Comparison of ENCODE assay signal across 1 cellular context in genomic region chr17:47830991-47831933, GRCh38.
TF ChIP-seq lines count a peak whose summit lies in the region.

A gene with protein sequence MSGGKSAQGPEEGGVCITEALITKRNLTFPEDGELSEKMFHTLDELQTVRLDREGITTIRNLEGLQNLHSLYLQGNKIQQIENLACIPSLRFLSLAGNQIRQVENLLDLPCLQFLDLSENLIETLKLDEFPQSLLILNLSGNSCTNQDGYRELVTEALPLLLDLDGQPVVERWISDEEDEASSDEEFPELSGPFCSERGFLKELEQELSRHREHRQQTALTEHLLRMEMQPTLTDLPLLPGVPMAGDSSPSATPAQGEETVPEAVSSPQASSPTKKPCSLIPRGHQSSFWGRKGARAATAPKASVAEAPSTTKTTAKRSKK (plus strand): TSS chr17:47831670. CDS start chr17:47831990, 320 bp downstream.
MRPL10 (minus strand) TSS chr17:47831541; CDS start chr17:47831511, 30 bp downstream.

TF ChIP-seq in HepG2, 621 proteins besides CTCF, POLR2A, EP300 and RAD21 (continued from another document and continues in another):
- TF ChIP-seq ZBED4 (CRISPR knock-in tag; IDR thresholded peaks at IDR 0.05; ENCODE audit: borderline replicate concordance) (no peak), NFAT5 (CRISPR knock-in tag; IDR thresholded peaks at IDR 0.05) (no peak), MATR3 (CRISPR knock-in tag; IDR thresholded peaks at IDR 0.05) (no peak), SATB2 (CRISPR knock-in tag; IDR thresholded peaks at IDR 0.05) (no peak), MTF1 (CRISPR knock-in tag; IDR thresholded peaks at IDR 0.05) (no peak), SRF (IDR thresholded peaks at IDR 0.05; ENCODE audit: low read depth, low read length) (no peak), ZNF264 (CRISPR knock-in tag; IDR thresholded peaks at IDR 0.05) (peak; percentile 69; the same call in 1 of the 2 replicates), ZNF530 (CRISPR knock-in tag; IDR thresholded peaks at IDR 0.05; ENCODE audit: low read depth) (no peak), ZNF780A (CRISPR knock-in tag; IDR thresholded peaks at IDR 0.05) (no peak), MBNL3 (CRISPR knock-in tag; conservative IDR thresholded peaks at IDR 0.05) (no peak), ATF5 (CRISPR knock-in tag; IDR thresholded peaks at IDR 0.05; ENCODE audit: low read depth) (no peak), SMARCE1 (IDR thresholded peaks at IDR 0.05; ENCODE audit: borderline replicate concordance) (no peak), ATF7-NPFF (CRISPR knock-in tag; IDR thresholded peaks at IDR 0.05; ENCODE audit: low read depth) (no peak), ZNF329 (CRISPR knock-in tag; IDR thresholded peaks at IDR 0.05; ENCODE audit: low read depth) (no peak; the same call in 1 of the 2 replicates), NFE2L2 (IDR thresholded peaks at IDR 0.05; ENCODE audit: low read length) (0 out of 2 replicates have a peak, but pooled peaks have one; percentile 3), ZMYM4 (CRISPR knock-in tag; IDR thresholded peaks at IDR 0.05) (peak; percentile 67), MTA1 (CRISPR knock-in tag; IDR thresholded peaks at IDR 0.05; ENCODE audit: borderline replicate concordance) (no peak; the same call in 1 of the 2 replicates), ZNF552 (CRISPR knock-in tag; IDR thresholded peaks at IDR 0.05; ENCODE audit: borderline replicate concordance) (0 out of 2 replicates have a peak, but pooled peaks have one; percentile 65), HNF4G (IDR thresholded peaks at IDR 0.05; ENCODE audit: borderline replicate concordance, low read depth, low read length) (no peak), HNF4G (CRISPR knock-in tag; IDR thresholded peaks at IDR 0.05; ENCODE audit: borderline replicate concordance, low read depth) (no peak), TRIM22 (IDR thresholded peaks at IDR 0.05) (no peak), MED1 (CRISPR knock-in tag; IDR thresholded peaks at IDR 0.05) (peak; percentile 53; the same call in 1 of the 2 replicates), KDM5B (CRISPR knock-in tag; IDR thresholded peaks at IDR 0.05; ENCODE audit: borderline replicate concordance) (peak; percentile 94), MAFK (conservative IDR thresholded peaks at IDR 0.05 in 1 of 2, IDR thresholded peaks at IDR 0.05 in 1 of 2; ENCODE audit: low read length in 2 of 2) (no peak), DBP (CRISPR knock-in tag; IDR thresholded peaks at IDR 0.05; ENCODE audit: not compliant biosample characterization) (no peak), ZNF124 (CRISPR knock-in tag; IDR thresholded peaks at IDR 0.05) (0 out of 2 replicates have a peak, but pooled peaks have one; percentile 52), NFIC (IDR thresholded peaks at IDR 0.05; ENCODE audit: low read length) (no peak), ZFP62 (CRISPR knock-in tag; IDR thresholded peaks at IDR 0.05) (no peak), ZNF709 (CRISPR knock-in tag; IDR thresholded peaks at IDR 0.05) (0 out of 2 replicates have a peak, but pooled peaks have one; percentile 78), PPARG (CRISPR knock-in tag; conservative IDR thresholded peaks at IDR 0.05) (peak; percentile 27; the same call in 1 of the 2 replicates)
- TF ChIP-seq, protein P1, sequence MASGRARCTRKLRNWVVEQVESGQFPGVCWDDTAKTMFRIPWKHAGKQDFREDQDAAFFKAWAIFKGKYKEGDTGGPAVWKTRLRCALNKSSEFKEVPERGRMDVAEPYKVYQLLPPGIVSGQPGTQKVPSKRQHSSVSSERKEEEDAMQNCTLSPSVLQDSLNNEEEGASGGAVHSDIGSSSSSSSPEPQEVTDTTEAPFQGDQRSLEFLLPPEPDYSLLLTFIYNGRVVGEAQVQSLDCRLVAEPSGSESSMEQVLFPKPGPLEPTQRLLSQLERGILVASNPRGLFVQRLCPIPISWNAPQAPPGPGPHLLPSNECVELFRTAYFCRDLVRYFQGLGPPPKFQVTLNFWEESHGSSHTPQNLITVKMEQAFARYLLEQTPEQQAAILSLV (CRISPR knock-in tag; IDR thresholded peaks at IDR 0.05; ENCODE audit: borderline replicate concordance) = peak; percentile 98
- TF ChIP-seq, protein P2, sequence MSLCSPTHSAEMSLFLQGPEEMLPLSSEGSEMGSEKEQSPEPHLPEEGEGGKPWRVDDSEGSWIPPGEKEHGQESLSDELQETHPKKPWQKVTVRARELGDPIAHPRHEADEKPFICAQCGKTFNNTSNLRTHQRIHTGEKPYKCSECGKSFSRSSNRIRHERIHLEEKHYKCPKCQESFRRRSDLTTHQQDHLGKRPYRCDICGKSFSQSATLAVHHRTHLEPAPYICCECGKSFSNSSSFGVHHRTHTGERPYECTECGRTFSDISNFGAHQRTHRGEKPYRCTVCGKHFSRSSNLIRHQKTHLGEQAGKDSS (CRISPR knock-in tag; IDR thresholded peaks at IDR 0.05; ENCODE audit: borderline replicate concordance, low read depth) = peak; percentile 71; the same call in 1 of the 2 replicates
- TF ChIP-seq, protein P3, sequence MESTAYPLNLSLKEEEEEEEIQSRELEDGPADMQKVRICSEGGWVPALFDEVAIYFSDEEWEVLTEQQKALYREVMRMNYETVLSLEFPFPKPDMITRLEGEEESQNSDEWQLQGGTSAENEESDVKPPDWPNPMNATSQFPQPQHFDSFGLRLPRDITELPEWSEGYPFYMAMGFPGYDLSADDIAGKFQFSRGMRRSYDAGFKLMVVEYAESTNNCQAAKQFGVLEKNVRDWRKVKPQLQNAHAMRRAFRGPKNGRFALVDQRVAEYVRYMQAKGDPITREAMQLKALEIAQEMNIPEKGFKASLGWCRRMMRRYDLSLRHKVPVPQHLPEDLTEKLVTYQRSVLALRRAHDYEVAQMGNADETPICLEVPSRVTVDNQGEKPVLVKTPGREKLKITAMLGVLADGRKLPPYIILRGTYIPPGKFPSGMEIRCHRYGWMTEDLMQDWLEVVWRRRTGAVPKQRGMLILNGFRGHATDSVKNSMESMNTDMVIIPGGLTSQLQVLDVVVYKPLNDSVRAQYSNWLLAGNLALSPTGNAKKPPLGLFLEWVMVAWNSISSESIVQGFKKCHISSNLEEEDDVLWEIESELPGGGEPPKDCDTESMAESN (CRISPR knock-in tag; conservative IDR thresholded peaks at IDR 0.05) = peak; percentile 58; the same call in 1 of the 2 replicates
- TF ChIP-seq, protein P4, sequence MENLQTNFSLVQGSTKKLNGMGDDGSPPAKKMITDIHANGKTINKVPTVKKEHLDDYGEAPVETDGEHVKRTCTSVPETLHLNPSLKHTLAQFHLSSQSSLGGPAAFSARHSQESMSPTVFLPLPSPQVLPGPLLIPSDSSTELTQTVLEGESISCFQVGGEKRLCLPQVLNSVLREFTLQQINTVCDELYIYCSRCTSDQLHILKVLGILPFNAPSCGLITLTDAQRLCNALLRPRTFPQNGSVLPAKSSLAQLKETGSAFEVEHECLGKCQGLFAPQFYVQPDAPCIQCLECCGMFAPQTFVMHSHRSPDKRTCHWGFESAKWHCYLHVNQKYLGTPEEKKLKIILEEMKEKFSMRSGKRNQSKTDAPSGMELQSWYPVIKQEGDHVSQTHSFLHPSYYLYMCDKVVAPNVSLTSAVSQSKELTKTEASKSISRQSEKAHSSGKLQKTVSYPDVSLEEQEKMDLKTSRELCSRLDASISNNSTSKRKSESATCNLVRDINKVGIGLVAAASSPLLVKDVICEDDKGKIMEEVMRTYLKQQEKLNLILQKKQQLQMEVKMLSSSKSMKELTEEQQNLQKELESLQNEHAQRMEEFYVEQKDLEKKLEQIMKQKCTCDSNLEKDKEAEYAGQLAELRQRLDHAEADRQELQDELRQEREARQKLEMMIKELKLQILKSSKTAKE (CRISPR knock-in tag; IDR thresholded peaks at IDR 0.05; ENCODE audit: borderline replicate concordance) = no peak
- TF ChIP-seq, protein P5, sequence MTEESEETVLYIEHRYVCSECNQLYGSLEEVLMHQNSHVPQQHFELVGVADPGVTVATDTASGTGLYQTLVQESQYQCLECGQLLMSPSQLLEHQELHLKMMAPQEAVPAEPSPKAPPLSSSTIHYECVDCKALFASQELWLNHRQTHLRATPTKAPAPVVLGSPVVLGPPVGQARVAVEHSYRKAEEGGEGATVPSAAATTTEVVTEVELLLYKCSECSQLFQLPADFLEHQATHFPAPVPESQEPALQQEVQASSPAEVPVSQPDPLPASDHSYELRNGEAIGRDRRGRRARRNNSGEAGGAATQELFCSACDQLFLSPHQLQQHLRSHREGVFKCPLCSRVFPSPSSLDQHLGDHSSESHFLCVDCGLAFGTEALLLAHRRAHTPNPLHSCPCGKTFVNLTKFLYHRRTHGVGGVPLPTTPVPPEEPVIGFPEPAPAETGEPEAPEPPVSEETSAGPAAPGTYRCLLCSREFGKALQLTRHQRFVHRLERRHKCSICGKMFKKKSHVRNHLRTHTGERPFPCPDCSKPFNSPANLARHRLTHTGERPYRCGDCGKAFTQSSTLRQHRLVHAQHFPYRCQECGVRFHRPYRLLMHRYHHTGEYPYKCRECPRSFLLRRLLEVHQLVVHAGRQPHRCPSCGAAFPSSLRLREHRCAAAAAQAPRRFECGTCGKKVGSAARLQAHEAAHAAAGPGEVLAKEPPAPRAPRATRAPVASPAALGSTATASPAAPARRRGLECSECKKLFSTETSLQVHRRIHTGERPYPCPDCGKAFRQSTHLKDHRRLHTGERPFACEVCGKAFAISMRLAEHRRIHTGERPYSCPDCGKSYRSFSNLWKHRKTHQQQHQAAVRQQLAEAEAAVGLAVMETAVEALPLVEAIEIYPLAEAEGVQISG (CRISPR knock-in tag; IDR thresholded peaks at IDR 0.05) = peak; percentile 98
